9 cellular contexts compared by ENCODE assay signal in the genomic region with DNA sequence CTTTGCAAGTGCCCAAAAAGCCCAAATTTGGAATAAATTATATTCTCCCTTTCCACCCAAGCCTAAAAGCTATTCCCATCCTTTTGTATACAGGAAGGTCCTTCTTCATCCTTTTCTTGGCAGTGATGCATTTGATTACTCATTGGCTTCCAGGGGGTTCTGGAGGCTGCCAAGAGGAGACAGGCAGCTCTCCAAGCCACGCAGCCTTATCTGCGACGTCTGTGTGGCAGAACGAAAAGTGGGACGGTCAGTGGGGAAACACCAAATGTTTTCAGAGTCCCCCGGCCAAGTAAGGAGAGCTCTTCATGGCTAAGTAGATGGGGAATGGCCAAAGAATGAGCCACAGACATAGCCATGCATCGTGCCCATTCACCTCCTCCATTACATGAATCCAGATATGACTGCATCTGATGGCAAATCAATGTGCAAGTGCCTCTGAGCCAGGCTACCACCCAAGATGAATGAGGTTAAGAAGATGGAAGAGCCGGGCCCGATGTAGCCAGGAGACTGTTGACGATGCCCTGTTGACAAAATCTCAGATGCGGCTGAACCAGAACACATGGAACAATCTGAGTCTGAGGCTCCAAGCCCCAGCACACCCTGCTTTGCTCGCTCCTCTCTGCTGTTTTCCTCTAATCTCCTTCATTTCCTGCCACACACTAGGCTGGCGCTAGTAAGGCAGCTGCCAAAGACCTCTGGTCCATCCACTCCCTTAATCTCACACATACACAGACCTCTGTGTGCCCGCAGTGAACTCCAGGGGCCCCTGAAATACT. TPM values are rescaled to one million over a fixed set of nuclear protein-coding genes. Genes with fewer than 3 reads are reported as not detected.
A peak's percentile ranks its signal among the peaks of the same experiment; 100 is the strongest.
DNase-seq lines count a peak whose midpoint lies in the region; ATAC-seq and TF ChIP-seq lines count a peak whose summit lies in the region.
"Had no signal": no experiment of that assay in that cellular context is flagged by ENCODE, and none has a peak within 500 bp of the region (broad histone marks: within the 10 kb centered on the region; RNA-seq: fewer than 3 reads in every experiment).

No MANE protein-coding gene starts in this region.

- H3K36me3 Mint-ChIP-seq in activated T-cell treated with anti-CD3 and anti-CD28 coated beads, Interleukin-2, amount 50 U/mL, for 24 hours (ENCODE audit: low read depth), result peaks cover 70% of the 10 kb centered on the region

- peak overlapping the region; percentile 1 for H3K9ac ChIP-seq in muscle layer of colon (ENCODE audit: low read length)

- no peak for ATAC-seq in GM18511 (IDR thresholded peaks at IDR 0.05; ENCODE audit: unreplicated experiment)

- TF ChIP-seq POLR2A in vagina (IDR thresholded peaks at IDR 0.05), result no peak

- no peak for TF ChIP-seq CTCF in vagina (IDR thresholded peaks at IDR 0.05)

- peaks cover 46% of the 10 kb centered on the region for H3K4me1 Mint-ChIP-seq in activated T-cell treated with anti-CD3 and anti-CD28 coated beads, Interleukin-2, amount 50 U/mL, for 24 hours (ENCODE audit: low read depth)

- H3K4me3 ChIP-seq in muscle layer of colon (ENCODE audit: low read depth in 1 of 2, low read length in 2 of 2) (peak overlapping the region in 1 of 2 donors; percentile 15), vagina (no peak overlapping the region)

- H3K9me3 ChIP-seq in muscle layer of colon (ENCODE audit: low read length), result no peaks in the 10 kb centered on the region
- H3K9me3 ChIP-seq in vagina, result no peaks in the 10 kb centered on the region

- H3K4me3 Mint-ChIP-seq in activated T-cell treated with anti-CD3 and anti-CD28 coated beads, Interleukin-2, amount 50 U/mL, for 24 hours, result no peak overlapping the region
- H3K4me3 Mint-ChIP-seq: stimulated activated naive CD8-positive, alpha-beta T cell treated with anti-CD3 and anti-CD28 coated beads, Interleukin-15, Interleukin-2, amounts not matched to agents 100 ng/mL and 50 ng/mL, for 24 hours had no signal

- intact Hi-C loops in vagina (cut with DNase I), result no loop called here

- H3K9me3 Mint-ChIP-seq in activated T-cell treated with anti-CD3 and anti-CD28 coated beads, Interleukin-2, amount 50 U/mL, for 24 hours, result no peaks in the 10 kb centered on the region
- H3K9me3 Mint-ChIP-seq: stimulated activated naive CD8-positive, alpha-beta T cell treated with anti-CD3 and anti-CD28 coated beads, Interleukin-15, Interleukin-2, amounts not matched to agents 100 ng/mL and 50 ng/mL, for 24 hours had no signal

- peak overlapping the region; percentile 83 for H3K27ac ChIP-seq in muscle layer of colon (ENCODE audit: low read depth, low read length)
- peak overlapping the region; percentile 54 for H3K27ac ChIP-seq in vagina

- H3K27me3 ChIP-seq in muscle layer of colon (ENCODE audit: control insufficient read depth in 1 of 2, insufficient read depth in 2 of 2, low read length in 2 of 2) (no peaks in the 10 kb centered on the region), vagina (no peaks in the 10 kb centered on the region)

- H3K27ac Mint-ChIP-seq in activated T-cell treated with anti-CD3 and anti-CD28 coated beads, Interleukin-2, amount 50 U/mL, for 24 hours, result peak overlapping the region; percentile 62
- H3K27ac Mint-ChIP-seq: stimulated activated naive CD8-positive, alpha-beta T cell treated with anti-CD3 and anti-CD28 coated beads, Interleukin-15, Interleukin-2, amounts not matched to agents 100 ng/mL and 50 ng/mL, for 24 hours had no signal

- peaks cover 62% of the 10 kb centered on the region for H3K4me1 ChIP-seq in muscle layer of colon (ENCODE audit: insufficient read depth, low read length)
- peaks cover 25% of the 10 kb centered on the region for H3K4me1 ChIP-seq in vagina

- H3K36me3 ChIP-seq in muscle layer of colon (ENCODE audit: insufficient read depth, low read length) (peaks cover 23% of the 10 kb centered on the region), vagina (no peaks in the 10 kb centered on the region)

- DNase-seq in activated T-cell treated with anti-CD3 and anti-CD28 coated beads, Interleukin-2, amount 50 U/mL, for 24 hours, result no peak
- DNase-seq in activated T-cell treated with anti-CD3 and anti-CD28 coated beads, Interleukin-2, amount 50 U/mL, for 1 hour, result no peak
- DNase-seq in cerebellar cortex (ENCODE audit: low spot score) (peak; percentile 87), vagina (ENCODE audit: extremely low spot score in 2 of 2) (peak in 1 of 2 donors; percentile 82), DMS153 (lab: John Stamatoyannopoulos, UW) (no peak)
- DNase-seq in stimulated activated CD4-positive, alpha-beta T cell treated with anti-CD3 and anti-CD28 coated beads, Interleukin-4, amount 100 ng/mL, for 1 hour, result no peak

- no peaks in the 10 kb centered on the region for H3K27me3 Mint-ChIP-seq in activated T-cell treated with anti-CD3 and anti-CD28 coated beads, Interleukin-2, amount 50 U/mL, for 24 hours
- H3K27me3 Mint-ChIP-seq: stimulated activated naive CD8-positive, alpha-beta T cell treated with anti-CD3 and anti-CD28 coated beads, Interleukin-15, Interleukin-2, amounts not matched to agents 100 ng/mL and 50 ng/mL, for 24 hours had no signal

RNA-seq across cellular contexts. Expression of gene ADAM19, which starts 12.0 kb away (rescaled TPM):
- total RNA-seq in vagina, result 4.9 TPM
